ENCODE assay signal across 9 cellular contexts in genomic region chr9:136379003-136379287, GRCh38.
"Had no signal": no experiment of that assay in that cellular context is flagged by ENCODE, and none has a peak within 500 bp of the region (broad histone marks: within the 10 kb centered on the region; RNA-seq: fewer than 3 reads in every experiment).

No MANE protein-coding gene starts in this region.

- H3K4me1 ChIP-seq: HAP-1 had no signal

- H3K4me3 ChIP-seq: GM23248, GM23338, HAP-1 had no signal

- DNase-seq: GM23248, GOT3, H7, H9, HCEC 1CT, HFFc6 had no signal

- H3K4me2 ChIP-seq: GM23338 had no signal

- H3K27ac Mint-ChIP-seq: GM23338, HFFc6 had no signal

- H3K9me3 Mint-ChIP-seq: GM23338, H9, HFFc6 had no signal

- H3K9me3 ChIP-seq: HAP-1 had no signal

- H2AFZ ChIP-seq: GM23248, GM23338 had no signal

- FAIRE-seq: H54 had no signal

- H3K9ac ChIP-seq: GM23248 had no signal

- H3K27ac ChIP-seq: GM23248 had no signal

- H3K4me3 Mint-ChIP-seq: GM23338, H9, HFFc6 had no signal

- H3K4me1 Mint-ChIP-seq: GM23338, H9 had no signal
